ENCODE assay signal across 1 cellular context in genomic region chr10:88865281-88865876, GRCh38.
TF ChIP-seq lines count a peak whose summit lies in the region.

No MANE protein-coding gene starts in this region.

TF ChIP-seq in SK-N-SH, 30 proteins besides CTCF, POLR2A, EP300 and RAD21 (continued from another document):
- no peak for TF ChIP-seq REST (IDR thresholded peaks at IDR 0.05; ENCODE audit: low read depth, low read length)
- no peak for TF ChIP-seq USF2 (IDR thresholded peaks at IDR 0.05; ENCODE audit: borderline replicate concordance, low read depth, low read length)
